6 cellular contexts compared by ENCODE assay signal in genomic region chr15:27231811-27232210, GRCh38.
"Had no signal": no experiment of that assay in that cellular context is flagged by ENCODE, and none has a peak within 500 bp of the region (broad histone marks: within the 10 kb centered on the region; RNA-seq: fewer than 3 reads in every experiment).

No MANE protein-coding gene starts in this region.

- H3K4me2 ChIP-seq: KMS-11 had no signal

- DNase-seq: IMR-90, KBM-7, KG1 had no signal

- H3K27ac ChIP-seq: HL-60, KMS-11 had no signal

- FAIRE-seq: HTR-8/SVneo had no signal

- H3K9ac ChIP-seq: KMS-11 had no signal
